ENCODE assay signal across 8 cellular contexts in genomic region chr11:119316017-119316728, GRCh38.
DNase-seq lines count a peak whose midpoint lies in the region; ATAC-seq and TF ChIP-seq lines count a peak whose summit lies in the region.

No MANE protein-coding gene starts in this region.

- intact Hi-C loops in tibial artery (cut with DNase I; ENCODE audit: low total_unique reads): no loop called here

- ATAC-seq in HG03378 (IDR thresholded peaks at IDR 0.05; ENCODE audit: unreplicated experiment): no peak

- H3K27ac ChIP-seq in cingulate gyrus (ENCODE audit: low read depth, low read length): peak overlapping the region; percentile 83
- peak overlapping the region; percentile 99 for H3K27ac ChIP-seq in tibial artery

- H3K4me1 ChIP-seq in tibial artery: peaks cover 0 to 84% (median 68%) of the 10 kb centered on the region in 4 donors

- H3K4me3 ChIP-seq in tibial artery: peak overlapping the region; percentile 97 to 99

- DNase-seq in NCI-H1417 (lab: John Stamatoyannopoulos, UW) (peak in 2 of 3 experiments; percentile 77 to 80), NCI-H1417 treated with DMSO at 0.1 percent for 48 hours (lab: John Stamatoyannopoulos, UW) (no peak), NCI-H526 treated with DMSO at 0.1 percent for 48 hours (lab: John Stamatoyannopoulos, UW) (peak; percentile 46), medulla oblongata (ENCODE audit: extremely low spot score) (peak; percentile 82), tibial artery (peak; percentile 87 to 98), Kasumi-1 (lab: John Stamatoyannopoulos, UW) (no peak)

- peaks cover 39 to 48% (median 45%) of the 10 kb centered on the region in 3 donors for H3K36me3 ChIP-seq in tibial artery

- H3K9me3 ChIP-seq in tibial artery: no peaks in the 10 kb centered on the region

- no peaks in the 10 kb centered on the region for H3K27me3 ChIP-seq in tibial artery

- TF ChIP-seq CTCF in tibial artery (IDR thresholded peaks at IDR 0.05): no peak

Comparison
In these comparisons a context has a peak if more than half of its experiments do, and no peak if none do; other contexts are left out.
1. DNase-seq: peak in NCI-H1417 (2 of 3), NCI-H526 treated with DMSO at 0.1 percent for 48 hours (single experiment), medulla oblongata (single experiment) and tibial artery (2 of 2); none in NCI-H1417 treated with DMSO at 0.1 percent for 48 hours (single experiment) and Kasumi-1 (0 of 2).